ENCODE assay signal across 12 cellular contexts in the genomic region with DNA sequence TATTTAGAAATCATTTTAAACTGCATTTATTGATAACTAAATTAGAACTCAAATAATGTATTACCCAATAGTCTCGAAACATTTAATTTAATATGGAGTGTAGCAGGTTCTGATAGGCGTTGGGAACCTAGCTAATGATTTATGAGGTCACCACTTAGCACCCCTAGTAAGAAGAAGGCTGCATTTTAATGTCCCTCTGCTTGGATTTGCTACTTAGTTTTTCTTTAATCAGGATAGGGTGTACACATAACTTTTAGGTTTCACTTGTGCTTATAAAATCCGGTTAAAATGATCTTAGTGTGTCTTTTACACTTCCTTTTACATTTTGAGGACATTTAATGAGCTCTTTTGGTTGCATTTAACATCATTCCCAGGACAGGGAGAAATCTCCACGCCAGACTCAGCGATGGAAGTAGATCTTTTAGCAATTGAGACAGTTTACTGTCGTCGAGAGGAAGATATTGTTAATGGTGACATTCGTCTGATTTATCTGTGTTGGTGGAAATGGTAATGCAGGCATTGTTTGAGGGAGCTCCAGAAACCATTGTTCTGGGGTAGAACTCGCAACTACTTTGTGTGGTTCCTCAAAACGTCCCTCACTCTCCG. TPM values are rescaled to one million over a fixed set of nuclear protein-coding genes. Genes with fewer than 3 reads are reported as not detected.
DNase-seq lines count a peak whose midpoint lies in the region; ATAC-seq and TF ChIP-seq lines count a peak whose summit lies in the region.
"Had no signal": no experiment of that assay in that cellular context is flagged by ENCODE, and none has a peak within 500 bp of the region (broad histone marks: within the 10 kb centered on the region; RNA-seq: fewer than 3 reads in every experiment).

No MANE protein-coding gene starts in this region.

- peaks cover 24% of the 10 kb centered on the region for H3K36me3 ChIP-seq in SJCRH30
- no peaks in the 10 kb centered on the region for H3K36me3 ChIP-seq in testis (ENCODE audit: low read depth, missing control alignments)
- H3K36me3 ChIP-seq: right lobe of liver had no signal

- H3K4me3 ChIP-seq in SJCRH30 = peak overlapping the region; percentile 76
- peak overlapping the region; percentile 68 to 97 for H3K4me3 ChIP-seq in foreskin fibroblast (ENCODE audit: low read depth in 1 of 2, low read length in 2 of 2)
- no peak overlapping the region for H3K4me3 ChIP-seq in testis
- H3K4me3 ChIP-seq: right lobe of liver had no signal

- H3K9me3 ChIP-seq in SJCRH30 (replicated peaks) (no peaks in the 10 kb centered on the region), testis (no peaks in the 10 kb centered on the region)
- H3K9me3 ChIP-seq: right lobe of liver, SK-N-SH had no signal

- ATAC-seq in HG03280 (IDR thresholded peaks at IDR 0.05; ENCODE audit: unreplicated experiment) = no peak
- ATAC-seq: right lobe of liver had no signal

- TF ChIP-seq CTCF in 22Rv1 (IDR thresholded peaks at IDR 0.05) (no peak), foreskin fibroblast (IDR thresholded peaks at IDR 0.05; ENCODE audit: low read depth, low read length) (no peak), testis (IDR thresholded peaks at IDR 0.05) (no peak)

- peak overlapping the region; percentile 99 for H3K27ac ChIP-seq in 22Rv1
- H3K27ac ChIP-seq in SJCRH30 = peak overlapping the region; percentile 93
- H3K27ac ChIP-seq in testis = no peak overlapping the region
- H3K27ac ChIP-seq: right lobe of liver had no signal

- DNase-seq in EL (peak; percentile 47), SJCRH30 (peak in 1 of 2 experiments; percentile 26), foreskin fibroblast (no peak), KG1 (lab: John Stamatoyannopoulos, UW) (no peak), testis (no peak)
- DNase-seq in stimulated activated naive CD4-positive, alpha-beta T cell (lab: John Stamatoyannopoulos, UW) = no peak
- DNase-seq: NCI-H2171 treated with DMSO at 0.1 percent for 48 hours, right lobe of liver, SK-N-SH had no signal

- intact Hi-C loops in testis (cut with DNase I; ENCODE audit: low total_unique reads) = no loop called here

- H3K4me1 ChIP-seq in SJCRH30 = no peaks in the 10 kb centered on the region; the same call in 1 of the 2 replicates
- peaks cover 6% of the 10 kb centered on the region for H3K4me1 ChIP-seq in testis

- 10 to 12% methylated on average over 11 of the region's 11 CpGs for WGBS in testis, 2 donors

- no peak for TF ChIP-seq POLR2A in testis (IDR thresholded peaks at IDR 0.05)

- H3K27me3 ChIP-seq in SJCRH30 (no peaks in the 10 kb centered on the region), testis (no peaks in the 10 kb centered on the region)

RNA-seq across cellular contexts. Expression of gene TFAP2A, which starts 5.6 kb away (rescaled TPM):
- 8.3 and 10.6 TPM in 2 replicates for total RNA-seq in SJCRH30 (2014; rRNA removed; shearing (Covaris generic))
- total RNA-seq in testis = 1 to 10 TPM; 2.7 to 4.8 TPM
- 3.3 TPM for polyA plus RNA-seq in testis (ENCODE audit: insufficient read depth, low read depth, low replicate concordance)
- total RNA-seq: lung microvascular endothelial cell had no signal

Comparison
In these comparisons a context has a peak if more than half of its experiments do, and no peak if none do; other contexts are left out.
1. H3K27ac ChIP-seq: peak in 22Rv1 (single experiment) and SJCRH30 (single experiment); none in testis (0 of 2).
2. H3K4me3 ChIP-seq: peak in SJCRH30 (single experiment) and foreskin fibroblast (2 of 2); none in testis (0 of 2).